Comparison of ENCODE assay signal across 22 cellular contexts in the genomic region with DNA sequence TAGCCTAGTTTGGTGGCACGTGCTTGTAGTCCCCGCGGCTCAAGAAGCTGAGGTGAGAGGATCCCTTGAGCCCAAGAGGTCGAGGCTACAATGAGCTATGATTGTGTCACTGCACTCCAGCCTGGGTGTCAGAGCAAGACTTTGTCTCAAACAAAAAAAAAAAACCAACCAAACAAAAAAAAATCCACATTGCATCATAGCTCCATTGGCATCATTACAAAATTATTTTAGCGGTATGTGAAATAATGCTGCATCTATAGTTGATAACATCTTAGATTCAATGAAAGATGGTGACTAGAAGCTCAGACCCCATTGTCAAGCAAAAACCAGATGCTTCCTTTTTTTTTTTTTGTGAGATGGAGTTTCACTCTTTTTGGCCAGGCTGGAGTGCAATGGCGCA.
"Had no signal": no experiment of that assay in that cellular context is flagged by ENCODE, and none has a peak within 500 bp of the region (broad histone marks: within the 10 kb centered on the region; RNA-seq: fewer than 3 reads in every experiment).

No MANE protein-coding gene starts in this region.

- DNase-seq: activated CD4-positive, alpha-beta memory T cell treated with anti-CD3 and anti-CD28 coated beads for 36 hours; activated CD4-positive, alpha-beta T cell treated with anti-CD3 and anti-CD28 coated beads for 1 hour; activated CD4-positive, alpha-beta T cell treated with anti-CD3 and anti-CD28 coated beads for 4 hours; activated CD4-positive, alpha-beta T cell treated with anti-CD3 and anti-CD28 coated beads, Interleukin-2, amount 50 U/mL, for 1 hour; activated CD8-positive, alpha-beta memory T cell treated with anti-CD3 and anti-CD28 coated beads, Interleukin-2, amount 10 ng/mL, durations not matched to agents 7 days and 5 days; activated CD8-positive, alpha-beta memory T cell treated with anti-CD3 and anti-CD28 coated beads, Interleukin-2, amount 50 U/mL, for 4 hours; activated CD8-positive, alpha-beta T cell treated with anti-CD3 and anti-CD28 coated beads, Interleukin-2, amount 10 ng/mL, durations not matched to agents 7 days and 5 days; activated effector memory CD4-positive, alpha-beta T cell treated with anti-CD3 and anti-CD28 coated beads, Interleukin-2, amount 50 U/mL, for 16 hours; activated naive CD4-positive, alpha-beta T cell; activated naive CD4-positive, alpha-beta T cell treated with anti-CD3 and anti-CD28 coated beads, Interleukin-2, amount 10 ng/mL, durations not matched to agents 7 days and 5 days; activated naive CD8-positive, alpha-beta T cell treated with anti-CD3 and anti-CD28 coated beads, Interleukin-2, amount 10 ng/mL, durations not matched to agents 7 days and 5 days; activated T-cell treated with anti-CD3 and anti-CD28 coated beads, Interleukin-2, amount 50 U/mL, for 1 hour; activated T-cell treated with anti-CD3 and anti-CD28 coated beads, Interleukin-2, amount 50 U/mL, for 48 hours; dorsolateral prefrontal cortex; effector memory CD4-positive, alpha-beta T cell; endodermal cell; foreskin fibroblast; head of caudate nucleus; hippocampal formation; T-helper 2 cell had no signal

- FAIRE-seq: frontal cortex, TTC549 had no signal
